ENCODE assay signal across 1 cellular context in the genomic region with DNA sequence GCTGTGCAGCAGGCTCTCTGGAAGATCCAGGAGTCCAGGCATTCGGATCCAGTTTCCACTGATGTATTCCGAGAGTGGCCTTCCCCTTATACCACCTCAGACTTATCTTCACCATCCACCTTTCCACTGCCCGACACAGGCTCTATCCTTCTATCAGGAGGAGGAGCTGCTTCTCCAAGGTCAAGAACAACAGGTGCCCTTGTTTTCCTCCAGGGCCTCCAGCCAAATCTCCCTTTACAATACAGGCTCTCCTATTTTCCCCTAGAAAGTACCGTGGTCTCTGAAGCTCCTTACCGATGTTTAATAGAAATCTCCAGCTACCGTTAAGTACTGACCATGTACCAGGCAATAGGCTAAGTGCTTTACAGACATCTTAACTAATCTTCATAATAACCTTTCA.
TF ChIP-seq lines count a peak whose summit lies in the region.

No MANE protein-coding gene starts in this region.

TF ChIP-seq in IMR-90, 13 proteins besides CTCF, POLR2A, EP300 and RAD21:
- TF ChIP-seq MXI1 (IDR thresholded peaks at IDR 0.05; ENCODE audit: borderline replicate concordance, low read depth, low read length) (no peak), RCOR1 (IDR thresholded peaks at IDR 0.05; ENCODE audit: insufficient replicate concordance, low read length) (no peak), FOS (IDR thresholded peaks at IDR 0.05; ENCODE audit: low read depth, low read length) (no peak), BHLHE40 (IDR thresholded peaks at IDR 0.05; ENCODE audit: low read depth, low read length) (no peak), CEBPB (IDR thresholded peaks at IDR 0.05; ENCODE audit: low read depth, low read length) (no peak), CHD1 (IDR thresholded peaks at IDR 0.05; ENCODE audit: low read depth, low read length) (no peak), SMC3 (IDR thresholded peaks at IDR 0.05; ENCODE audit: low read depth, low read length) (no peak), MAFK (IDR thresholded peaks at IDR 0.05; ENCODE audit: low read depth, low read length) (no peak), NFE2L2 (IDR thresholded peaks at IDR 0.05; ENCODE audit: low read depth, low read length) (no peak), MAZ (IDR thresholded peaks at IDR 0.05; ENCODE audit: borderline replicate concordance, low read depth, low read length) (no peak), RFX5 (IDR thresholded peaks at IDR 0.05; ENCODE audit: low read depth, low read length) (no peak)
- TF ChIP-seq, protein P1, sequence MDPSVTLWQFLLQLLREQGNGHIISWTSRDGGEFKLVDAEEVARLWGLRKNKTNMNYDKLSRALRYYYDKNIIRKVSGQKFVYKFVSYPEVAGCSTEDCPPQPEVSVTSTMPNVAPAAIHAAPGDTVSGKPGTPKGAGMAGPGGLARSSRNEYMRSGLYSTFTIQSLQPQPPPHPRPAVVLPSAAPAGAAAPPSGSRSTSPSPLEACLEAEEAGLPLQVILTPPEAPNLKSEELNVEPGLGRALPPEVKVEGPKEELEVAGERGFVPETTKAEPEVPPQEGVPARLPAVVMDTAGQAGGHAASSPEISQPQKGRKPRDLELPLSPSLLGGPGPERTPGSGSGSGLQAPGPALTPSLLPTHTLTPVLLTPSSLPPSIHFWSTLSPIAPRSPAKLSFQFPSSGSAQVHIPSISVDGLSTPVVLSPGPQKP (IDR thresholded peaks at IDR 0.05; ENCODE audit: borderline replicate concordance, low read depth, low read length) = no peak
- TF ChIP-seq, protein P2, sequence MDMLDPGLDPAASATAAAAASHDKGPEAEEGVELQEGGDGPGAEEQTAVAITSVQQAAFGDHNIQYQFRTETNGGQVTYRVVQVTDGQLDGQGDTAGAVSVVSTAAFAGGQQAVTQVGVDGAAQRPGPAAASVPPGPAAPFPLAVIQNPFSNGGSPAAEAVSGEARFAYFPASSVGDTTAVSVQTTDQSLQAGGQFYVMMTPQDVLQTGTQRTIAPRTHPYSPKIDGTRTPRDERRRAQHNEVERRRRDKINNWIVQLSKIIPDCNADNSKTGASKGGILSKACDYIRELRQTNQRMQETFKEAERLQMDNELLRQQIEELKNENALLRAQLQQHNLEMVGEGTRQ (IDR thresholded peaks at IDR 0.05; ENCODE audit: low read depth, low read length) = no peak
